ENCODE assay signal across 23 cellular contexts in the genomic region with DNA sequence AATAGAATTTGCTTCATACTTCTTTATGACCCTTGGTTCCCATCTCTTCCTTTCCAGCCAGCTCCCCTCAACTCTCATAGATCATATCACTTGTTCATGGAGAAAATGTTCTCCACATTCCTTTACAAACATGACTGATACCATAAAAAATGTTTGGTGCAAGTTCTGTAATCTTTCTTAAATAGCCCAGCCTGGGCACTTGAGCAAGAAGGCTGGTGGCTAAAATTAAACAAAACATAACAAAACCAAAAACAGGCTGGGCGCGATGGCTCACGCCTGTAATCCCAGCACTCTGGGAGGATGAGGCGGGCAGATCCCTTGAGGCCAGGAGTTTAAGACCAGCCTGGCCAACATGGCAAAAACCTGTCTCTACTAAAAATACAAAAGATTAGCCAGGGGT. TPM values are rescaled to one million over a fixed set of nuclear protein-coding genes. Genes with fewer than 3 reads are reported as not detected.
DNase-seq lines count a peak whose midpoint lies in the region; ATAC-seq, FAIRE-seq and TF ChIP-seq lines count a peak whose summit lies in the region.
"Had no signal": no experiment of that assay in that cellular context is flagged by ENCODE, and none has a peak within 500 bp of the region (broad histone marks: within the 10 kb centered on the region; RNA-seq: fewer than 3 reads in every experiment).

No MANE protein-coding gene starts in this region.

- H3K36me3 Mint-ChIP-seq in MCF 10A (ENCODE audit: insufficient read depth, unreplicated experiment) = no peaks in the 10 kb centered on the region
- no peaks in the 10 kb centered on the region for H3K36me3 Mint-ChIP-seq in astrocyte (ENCODE audit: low read depth, unreplicated experiment)
- H3K36me3 Mint-ChIP-seq: memory B cell, naive B cell had no signal

- H4K20me1 ChIP-seq in mammary epithelial cell (ENCODE audit: insufficient read depth, low read length) (no peaks in the 10 kb centered on the region), astrocyte (ENCODE audit: insufficient read depth, low read length) (no peaks in the 10 kb centered on the region)

- no TSS peak for BruUV-seq in MCF 10A (replicated peaks; lab: Mats Ljungman, UMichigan)
- BruUV-seq in mammary epithelial cell (replicated peaks; lab: Mats Ljungman, UMichigan) = no TSS peak

- H3K27me3 Mint-ChIP-seq in MCF 10A (ENCODE audit: insufficient read depth, unreplicated experiment) = no peaks in the 10 kb centered on the region
- H3K27me3 Mint-ChIP-seq in astrocyte (ENCODE audit: low read depth, unreplicated experiment) = peaks cover 9% of the 10 kb centered on the region

- H3K27ac Mint-ChIP-seq in MCF 10A (ENCODE audit: low read depth, unreplicated experiment) (peak overlapping the region; percentile 17), astrocyte (ENCODE audit: unreplicated experiment) (no peak overlapping the region)
- H3K27ac Mint-ChIP-seq: memory B cell had no signal

- no peak overlapping the region for H3K4me2 ChIP-seq in mammary epithelial cell (ENCODE audit: insufficient read depth, low read depth, low read length)
- H3K4me2 ChIP-seq in astrocyte (ENCODE audit: low read length) = no peak overlapping the region

- DNase-seq in MCF 10A (ENCODE audit: unreplicated experiment) (peak; percentile 49), mammary epithelial cell (no peak), astrocyte (ENCODE audit: low read depth) (peak; percentile 64), kidney (peak; percentile 66), GM19240 (ENCODE audit: insufficient read length, low spot score) (no peak), HUDEP-2 (lab: John Stamatoyannopoulos, UW; ENCODE audit: unreplicated experiment in 76 of 76) (no peak), adrenal gland (no peak)
- DNase-seq: activated naive CD4-positive, alpha-beta T cell treated with Interleukin-2 at 50 U/mL for 16 hours; activated T-cell treated with anti-CD3 and anti-CD28 coated beads, Interleukin-2, amount 50 U/mL, for 1 hour; DND-41; effector CD4-positive, alpha-beta T cell; erythroblast; naive B cell; NCI-H774; occipital lobe; retina; stimulated activated CD4-positive, alpha-beta T cell treated with anti-CD3 and anti-CD28 coated beads, Interleukin-4, amount 100 ng/mL, for 1 hour; stimulated activated naive CD4-positive, alpha-beta T cell treated with Interleukin-2 at 50 U/mL for 16 hours had no signal

- H3K79me2 ChIP-seq in mammary epithelial cell (ENCODE audit: insufficient read depth, low read length) (no peaks in the 10 kb centered on the region), astrocyte (ENCODE audit: insufficient read depth, low read length) (no peaks in the 10 kb centered on the region)

- no peak for TF ChIP-seq POLR2A in adrenal gland (IDR thresholded peaks at IDR 0.05)

- dilution Hi-C loops in mammary epithelial cell (cut with HindIII; ENCODE audit: low sequenced_read_pairs) = no loop called here

- H3K4me3 Mint-ChIP-seq in MCF 10A (ENCODE audit: unreplicated experiment) (no peak overlapping the region), astrocyte (ENCODE audit: unreplicated experiment) (no peak overlapping the region)
- H3K4me3 Mint-ChIP-seq: memory B cell, naive B cell had no signal

- in situ Hi-C loops in mammary epithelial cell (cut with MboI; ENCODE audit: low sequenced_read_pairs in 2 of 2) = no loop called here

- H3K9me3 Mint-ChIP-seq in MCF 10A (ENCODE audit: unreplicated experiment) (no peaks in the 10 kb centered on the region), astrocyte (ENCODE audit: unreplicated experiment) (no peaks in the 10 kb centered on the region)
- H3K9me3 Mint-ChIP-seq: memory B cell, naive B cell had no signal

- no peaks in the 10 kb centered on the region for H3K27me3 ChIP-seq in mammary epithelial cell (ENCODE audit: insufficient read depth, low read length)
- no peaks in the 10 kb centered on the region for H3K27me3 ChIP-seq in astrocyte (ENCODE audit: insufficient read depth, low read length)
- H3K27me3 ChIP-seq in adrenal gland = no peaks in the 10 kb centered on the region

- H3K9me3 ChIP-seq in mammary epithelial cell (replicated peaks; ENCODE audit: insufficient read depth, low read length) = no peaks in the 10 kb centered on the region
- H3K9me3 ChIP-seq in astrocyte (ENCODE audit: insufficient read depth, low read depth, low read length) = no peaks in the 10 kb centered on the region
- no peaks in the 10 kb centered on the region for H3K9me3 ChIP-seq in kidney (ENCODE audit: control insufficient read depth in 1 of 2, low read length in 2 of 2)
- H3K9me3 ChIP-seq in adrenal gland (replicated peaks in 1 of 3) = no peaks in the 10 kb centered on the region

- ATAC-seq in HG02678 (IDR thresholded peaks at IDR 0.05; ENCODE audit: unreplicated experiment) = no peak
- ATAC-seq: activated CD4-positive, CD25-positive, alpha-beta regulatory T cell treated with anti-CD3 and anti-CD28 coated beads, Interleukin-2, amount 50 U/mL, for 24 hours; K562 had no signal

- H3K9ac ChIP-seq in mammary epithelial cell (ENCODE audit: insufficient read depth, low read length) = no peak overlapping the region
- no peak overlapping the region for H3K9ac ChIP-seq in astrocyte (ENCODE audit: low read length)
- no peak overlapping the region for H3K9ac ChIP-seq in kidney (ENCODE audit: low read length in 2 of 2)

- CTCF ChIA-PET in MCF 10A (lab: Yijun Ruan, JAX) (interaction anchor here (0.6 to 1.8 kb wide), 4 partner anchors 8 to 106 kb away, joined by 3 to 6 read pairs (median 3); a partner anchor contains a TSS), mammary epithelial cell (lab: Charles Lee; ENCODE audit: low non-redundant PET) (no interaction called here)

- H3K4me3 ChIP-seq in mammary epithelial cell (replicated peaks in 1 of 3; ENCODE audit: insufficient read depth in 1 of 3, low read depth in 2 of 3, low read length in 3 of 3) (no peak overlapping the region), astrocyte (ENCODE audit: insufficient read depth, low read depth, low read length) (no peak overlapping the region), kidney (ENCODE audit: low read length in 2 of 2) (no peak overlapping the region), adrenal gland (no peak overlapping the region)
- H3K4me3 ChIP-seq: K562 had no signal

- TF ChIP-seq CTCF in MCF 10A (IDR thresholded peaks at IDR 0.05; ENCODE audit: unreplicated experiment) (no peak), mammary epithelial cell (conservative IDR thresholded peaks at IDR 0.05 in 1 of 2, IDR thresholded peaks at IDR 0.05 in 1 of 2; ENCODE audit: extremely low read depth in 1 of 2, insufficient read depth in 1 of 2, low read depth in 1 of 2, low read length in 2 of 2) (no peak), astrocyte (IDR thresholded peaks at IDR 0.05; ENCODE audit: insufficient read depth, low read depth, low read length) (no peak), kidney (IDR thresholded peaks at IDR 0.05; ENCODE audit: borderline replicate concordance, extremely low read depth, insufficient read depth) (no peak), adrenal gland (IDR thresholded peaks at IDR 0.05) (no peak)

- H3K36me3 ChIP-seq in mammary epithelial cell (ENCODE audit: insufficient read depth, low read length) (no peaks in the 10 kb centered on the region), astrocyte (ENCODE audit: insufficient read depth, low read length) (no peaks in the 10 kb centered on the region), kidney (ENCODE audit: control insufficient read depth in 1 of 2, insufficient read depth in 2 of 2, low read length in 2 of 2) (no peaks in the 10 kb centered on the region), adrenal gland (replicated peaks in 1 of 2) (no peaks in the 10 kb centered on the region)

- POLR2A ChIA-PET in MCF 10A (lab: Yijun Ruan, JAX) = interaction anchor here (0.6 to 4.5 kb wide), 3 partner anchors 9 to 124 kb away, joined by 3 to 40 read pairs (median 3); a partner anchor contains a TSS

- peaks cover under 1% of the 10 kb centered on the region for H3K4me1 ChIP-seq in mammary epithelial cell (ENCODE audit: insufficient read depth, low read length)
- H3K4me1 ChIP-seq in astrocyte (ENCODE audit: insufficient read depth, low read length) = peaks cover 6% of the 10 kb centered on the region
- no peaks in the 10 kb centered on the region for H3K4me1 ChIP-seq in kidney (ENCODE audit: control insufficient read depth in 1 of 2, insufficient read depth in 1 of 2, low read depth in 1 of 2, low read length in 2 of 2)
- H3K4me1 ChIP-seq in adrenal gland (replicated peaks in 1 of 2) = peaks cover 0 to under 1% of the 10 kb centered on the region in 2 donors

- 100% methylated on average over 4 of the region's 4 CpGs for WGBS in mammary epithelial cell (ENCODE audit: low coverage, missing lambda C conversion rate)
- WGBS in adrenal gland, 4 donors = 73 to 93% (median 91%) methylated on average over 4 of the region's 4 CpGs

- FAIRE-seq in astrocyte (lab: Jason Lieb, UNC) = peak; percentile 9
- FAIRE-seq in kidney (lab: Jason Lieb, UNC) = no peak
- FAIRE-seq: H54, K562 had no signal

- H3K27ac ChIP-seq in mammary epithelial cell (ENCODE audit: insufficient read depth, low read depth, low read length) = no peak overlapping the region
- no peak overlapping the region for H3K27ac ChIP-seq in astrocyte (ENCODE audit: low read depth, low read length)
- H3K27ac ChIP-seq in kidney (ENCODE audit: low read depth in 2 of 2, low read length in 2 of 2) = no peak overlapping the region
- H3K27ac ChIP-seq in adrenal gland = no peak overlapping the region

- intact Hi-C loops in MCF 10A (cut with micrococcal nuclease) = no loop called here
- intact Hi-C loops in mammary epithelial cell (cut with micrococcal nuclease) = no loop called here
- intact Hi-C loops in kidney (cut with DNase I) = no loop called here
- intact Hi-C loops in adrenal gland (cut with DNase I) = no loop called here

- no peak overlapping the region for H2AFZ ChIP-seq in mammary epithelial cell (ENCODE audit: low read depth, low read length)
- H2AFZ ChIP-seq in astrocyte (ENCODE audit: low read depth, low read length) = no peak overlapping the region

- H3K4me1 Mint-ChIP-seq in MCF 10A (ENCODE audit: insufficient read depth, unreplicated experiment) (peaks cover 37% of the 10 kb centered on the region), astrocyte (ENCODE audit: low read depth, unreplicated experiment) (no peaks in the 10 kb centered on the region)
- H3K4me1 Mint-ChIP-seq: memory B cell, naive B cell had no signal

RNA-seq across cellular contexts. Expression of a gene that starts 8.9 kb away (rescaled TPM):
- total RNA-seq in MCF 10A (2022) (84.1 and 114 TPM in 2 replicates), mammary epithelial cell (100 to 1,000 TPM in 1 of 2 donors, 10 to 100 TPM in 1; 82.9 to 109 TPM), astrocyte (61.4 and 71.5 TPM in 2 replicates), kidney (77.0 TPM), adrenal gland (100 to 1,000 TPM in 3 of 8 donors, 10 to 100 TPM in 5; 31.6 to 404 (median 95.9) TPM)
- polyA plus RNA-seq in mammary epithelial cell (51.3 TPM), kidney (ENCODE audit: insufficient read depth, low read depth, low replicate concordance) (16.5 TPM), adrenal gland (10 to 100 TPM; 21.0 to 33.9 (median 28.3) TPM)
- 70.1 TPM for polyA minus RNA-seq in mammary epithelial cell

Comparison
In these comparisons a context has a peak if more than half of its experiments do, and no peak if none do; other contexts are left out.
1. DNase-seq: peak in MCF 10A (single experiment), astrocyte (single experiment) and kidney (single experiment); none in mammary epithelial cell (single experiment), GM19240 (single experiment), HUDEP-2 (0 of 76) and adrenal gland (0 of 7).